Comparison of ENCODE assay signal across 19 cellular contexts in genomic region chr16:14530046-14530445, GRCh38.
A peak's percentile ranks its signal among the peaks of the same experiment; 100 is the strongest.
DNase-seq lines count a peak whose midpoint lies in the region; ATAC-seq, FAIRE-seq and TF ChIP-seq lines count a peak whose summit lies in the region.
"Had no signal": no experiment of that assay in that cellular context is flagged by ENCODE, and none has a peak within 500 bp of the region (broad histone marks: within the 10 kb centered on the region; RNA-seq: fewer than 3 reads in every experiment).

No MANE protein-coding gene starts in this region.

- POLR2A ChIA-PET in A549 (lab: Yijun Ruan, JAX) (interaction anchor here (2.2 kb wide), 1 partner anchor 28 kb away, joined by 7 read pairs; no protein-coding TSS in a partner anchor), RWPE1 (lab: Yijun Ruan, JAX; ENCODE audit: low non-redundant PET) (no interaction called here)

- no peak for FAIRE-seq in A549 (lab: Jason Lieb, UNC)
- FAIRE-seq: G401.6, GM12878, GM19239 had no signal

- no peak for TF ChIP-seq EP300 in A549 (IDR thresholded peaks at IDR 0.05)

- DNase-seq in A549 (ENCODE audit: low read depth in 1 of 2, low spot score in 1 of 2) (no peak), GM23338 (ENCODE audit: low spot score) (no peak), RWPE1 (ENCODE audit: low spot score) (no peak), DMS79 (lab: John Stamatoyannopoulos, UW) (no peak), cerebellar nuclear complex (lab: John Stamatoyannopoulos, UW) (no peak)
- DNase-seq: 8988T; C1 segment of cervical spinal cord; Calu3; CD4-positive, alpha-beta memory T cell; COR-L47; DMS53; DND-41; GM23248; HFFc6 had no signal

- H3K27me3 ChIP-seq in GM23338 (ENCODE audit: insufficient read depth), result no peaks in the 10 kb centered on the region

- H2AFZ ChIP-seq in GM23338, result no peak overlapping the region
- H2AFZ ChIP-seq: GM23248 had no signal

- no peaks in the 10 kb centered on the region for H3K9me2 ChIP-seq in GM23338 (ENCODE audit: insufficient read depth)

- peaks cover 4% of the 10 kb centered on the region for H3K27me3 Mint-ChIP-seq in GM23338 (ENCODE audit: insufficient read depth, low read depth, poor library complexity)
- H3K27me3 Mint-ChIP-seq: CD4-positive, alpha-beta memory T cell had no signal

- H3K27ac Mint-ChIP-seq in GM23338, result no peak overlapping the region
- H3K27ac Mint-ChIP-seq: HFFc6 had no signal

- peaks cover 30% of the 10 kb centered on the region for H3K4me1 Mint-ChIP-seq in GM23338

- H3K4me3 ChIP-seq in A549, result no peak overlapping the region
- H3K4me3 ChIP-seq in GM23338, result no peak overlapping the region
- H3K4me3 ChIP-seq: GM12878, GM23248, HAP-1 had no signal

- no peaks in the 10 kb centered on the region for H3F3A ChIP-seq in GM23338 (replicated peaks; ENCODE audit: low read depth)

- no peaks in the 10 kb centered on the region for H3K36me3 ChIP-seq in GM23338 (ENCODE audit: insufficient read depth)

- 82% methylated on average over 2 of the region's 2 CpGs for WGBS in A549 (ENCODE audit: missing lambda C conversion rate)

- ATAC-seq in A549 (no peak; a peak in 2 of 6 replicates), GM23338 (no peak), HG03280 (IDR thresholded peaks at IDR 0.05; ENCODE audit: unreplicated experiment) (no peak)

- peaks cover 26% of the 10 kb centered on the region for H3K36me3 Mint-ChIP-seq in GM23338 (ENCODE audit: low read depth)

- TF ChIP-seq POLR2A in A549 (IDR thresholded peaks at IDR 0.05; ENCODE audit: low read length), result no peak

- TF ChIP-seq CTCF in A549 (IDR thresholded peaks at IDR 0.05), result no peak
- no peak for TF ChIP-seq CTCF in GM23338 (conservative IDR thresholded peaks at IDR 0.05; ENCODE audit: low read depth in 2 of 2)
- no peak for TF ChIP-seq CTCF in RWPE1 (conservative IDR thresholded peaks at IDR 0.05; ENCODE audit: low read depth)

- TF ChIP-seq RAD21 in A549 (conservative IDR thresholded peaks at IDR 0.05 in 1 of 2, IDR thresholded peaks at IDR 0.05 in 1 of 2), result no peak

- no peak overlapping the region for H3K4me2 ChIP-seq in A549
- no peak overlapping the region for H3K4me2 ChIP-seq in GM23338

- H3K9me3 Mint-ChIP-seq in GM23338, result peaks cover 12% of the 10 kb centered on the region

- no peaks in the 10 kb centered on the region for H3K9me3 ChIP-seq in A549
- H3K9me3 ChIP-seq: HAP-1 had no signal

- H3K4me3 Mint-ChIP-seq in GM23338, result no peak overlapping the region
- H3K4me3 Mint-ChIP-seq: CD4-positive, alpha-beta memory T cell; HFFc6 had no signal

- H3K4me1 ChIP-seq in A549 (peaks cover 61% of the 10 kb centered on the region), GM23338 (ENCODE audit: insufficient read depth) (peaks cover 24% of the 10 kb centered on the region)

- CTCF ChIA-PET in A549 (lab: Yijun Ruan, JAX) (interaction anchor here (0.6 to 5.8 kb wide), 14 partner anchors 16 to 607 kb away, joined by 3 to 72 read pairs (median 6); no protein-coding TSS in a partner anchor), RWPE1 (lab: Yijun Ruan, JAX) (no interaction called here)

- peak overlapping the region; percentile 91 for H3K27ac ChIP-seq in A549
- H3K27ac ChIP-seq in GM23338 (ENCODE audit: low read depth), result 0 out of 2 replicates have a peak overlapping the region, but pooled peaks have one; percentile 41
- H3K27ac ChIP-seq in RWPE1, result peak overlapping the region; percentile 19
- H3K27ac ChIP-seq: GM23248 had no signal

- H3K79me2 ChIP-seq in GM23338 (replicated peaks; ENCODE audit: insufficient read depth), result no peaks in the 10 kb centered on the region; the same call in 1 of the 2 replicates

- H4K20me1 ChIP-seq in GM23338 (replicated peaks; ENCODE audit: insufficient read depth), result no peaks in the 10 kb centered on the region

TF ChIP-seq in A549, 52 proteins besides CTCF, POLR2A, EP300 and RAD21:
- TF ChIP-seq FOSL2 (IDR thresholded peaks at IDR 0.05) (no peak), FOSL2 (CRISPR knock-in tag; IDR thresholded peaks at IDR 0.05) (no peak), POLR2AphosphoS2 (conservative IDR thresholded peaks at IDR 0.05; ENCODE audit: low read length) (no peak), JUNB (IDR thresholded peaks at IDR 0.05) (no peak), TFCP2L1 (CRISPR knock-in tag; IDR thresholded peaks at IDR 0.05) (no peak), FOXS1 (CRISPR knock-in tag; IDR thresholded peaks at IDR 0.05) (no peak), HDAC2 (IDR thresholded peaks at IDR 0.05) (no peak), ESRRA (IDR thresholded peaks at IDR 0.05; ENCODE audit: borderline replicate concordance, low read length) (no peak), PBX3 (IDR thresholded peaks at IDR 0.05) (no peak), EHMT2 (IDR thresholded peaks at IDR 0.05; ENCODE audit: low read depth) (no peak)

TF ChIP-seq in GM23338, 12 proteins besides CTCF, POLR2A, EP300 and RAD21 (continues in another document):
- no peak for TF ChIP-seq EZH2phosphoT487 (IDR thresholded peaks at IDR 0.05; ENCODE audit: unreplicated experiment)
- no peak for TF ChIP-seq JUNB (IDR thresholded peaks at IDR 0.05; ENCODE audit: unreplicated experiment)
- no peak for TF ChIP-seq ZNF114 (CRISPR knock-in tag; IDR thresholded peaks at IDR 0.05)
- no peak for TF ChIP-seq ETS1 (IDR thresholded peaks at IDR 0.05)
- TF ChIP-seq ZNF462 (CRISPR knock-in tag; IDR thresholded peaks at IDR 0.05), result no peak
- TF ChIP-seq POLR2AphosphoS5 (IDR thresholded peaks at IDR 0.05; ENCODE audit: low read depth), result no peak

Comparison
In these comparisons a context has a peak if more than half of its experiments do, and no peak if none do; other contexts are left out.
1. H3K27ac ChIP-seq: peak in every context shown above with its lines; median percentile 91 in A549; 41 in GM23338; 19 in RWPE1.